18 cellular contexts compared by ENCODE assay signal in genomic region chr4:85829276-85830051, GRCh38.
DNase-seq lines count a peak whose midpoint lies in the region; ATAC-seq and TF ChIP-seq lines count a peak whose summit lies in the region.
"Had no signal": no experiment of that assay in that cellular context is flagged by ENCODE, and none has a peak within 500 bp of the region (broad histone marks: within the 10 kb centered on the region; RNA-seq: fewer than 3 reads in every experiment).

No MANE protein-coding gene starts in this region.

- H3K9me3 ChIP-seq in fibroblast of lung (ENCODE audit: control insufficient read depth, insufficient read depth, low read depth, low read length) (no peaks in the 10 kb centered on the region), psoas muscle (no peaks in the 10 kb centered on the region)
- H3K9me3 ChIP-seq: adrenal gland, heart left ventricle, ovary had no signal

- H3K9me3 Mint-ChIP-seq in activated naive CD8-positive, alpha-beta T cell treated with anti-CD3 and anti-CD28 coated beads, Interleukin-2, amount 50 U/mL, for 24 hours = peaks cover 2% of the 10 kb centered on the region
- H3K9me3 Mint-ChIP-seq in GM23338 = no peaks in the 10 kb centered on the region

- H4K20me1 ChIP-seq in fibroblast of lung (ENCODE audit: control insufficient read depth, extremely low read depth, insufficient read depth, low read length) (no peaks in the 10 kb centered on the region), GM23338 (replicated peaks; ENCODE audit: insufficient read depth) (no peaks in the 10 kb centered on the region)

- H3K79me2 ChIP-seq in fibroblast of lung (ENCODE audit: control insufficient read depth, insufficient read depth, low read length) (peaks cover 8% of the 10 kb centered on the region), GM23338 (replicated peaks; ENCODE audit: insufficient read depth) (no peaks in the 10 kb centered on the region)

- peak; percentile 55 to 75 (median 68) for ATAC-seq in psoas muscle
- no peak for ATAC-seq in GM19023 (IDR thresholded peaks at IDR 0.05; ENCODE audit: unreplicated experiment)
- no peak for ATAC-seq in activated naive CD8-positive, alpha-beta T cell treated with anti-CD3 and anti-CD28 coated beads, Interleukin-2, amount 50 U/mL, for 24 hours
- no peak for ATAC-seq in GM23338
- ATAC-seq: stimulated activated naive CD8-positive, alpha-beta T cell treated with anti-CD3 and anti-CD28 coated beads, Interleukin-15, Interleukin-2, amounts not matched to agents 100 U/mL and 50 U/mL, for 24 hours had no signal

- H3K4me2 ChIP-seq in fibroblast of lung (ENCODE audit: extremely low read depth, insufficient read depth, low read length) (no peak overlapping the region), GM23338 (no peak overlapping the region)

- no peak overlapping the region for H3K4me3 Mint-ChIP-seq in activated naive CD8-positive, alpha-beta T cell treated with anti-CD3 and anti-CD28 coated beads, Interleukin-2, amount 50 U/mL, for 24 hours
- no peak overlapping the region for H3K4me3 Mint-ChIP-seq in GM23338

- peaks cover 4% of the 10 kb centered on the region for H3K4me1 Mint-ChIP-seq in activated naive CD8-positive, alpha-beta T cell treated with anti-CD3 and anti-CD28 coated beads, Interleukin-2, amount 50 U/mL, for 24 hours
- peaks cover 44% of the 10 kb centered on the region for H3K4me1 Mint-ChIP-seq in GM23338

- DNase-seq in ELR (ENCODE audit: low read depth) (peak; percentile 45), RPMI8226 (peak; percentile 34), fibroblast of lung (ENCODE audit: low read depth in 2 of 2) (peak; percentile 22 to 55), psoas muscle (no peak), hepatic stellate cell (ENCODE audit: low spot score) (no peak), GM23338 (ENCODE audit: low spot score) (no peak)
- DNase-seq in activated naive CD8-positive, alpha-beta T cell treated with anti-CD3 and anti-CD28 coated beads, Interleukin-2, amount 50 U/mL, for 24 hours = no peak
- DNase-seq: activated CD4-positive, alpha-beta T cell treated with anti-CD3 and anti-CD28 coated beads, Interleukin-2, amount 50 U/mL, for 4 hours; adrenal gland; heart left ventricle; left cardiac atrium; NCI-H345; ovary; stimulated activated CD4-positive, alpha-beta T cell treated with anti-CD3 and anti-CD28 coated beads, Interleukin-12 subunit alpha, Interleukin-12 subunit beta, amount 100 ng/mL, for 4 hours; stimulated activated naive CD8-positive, alpha-beta T cell treated with anti-CD3 and anti-CD28 coated beads, Interleukin-15, Interleukin-2, amounts not matched to agents 100 U/mL and 50 U/mL, for 24 hours had no signal

- intact Hi-C loops in psoas muscle (cut with DNase I) = loop anchor here in 1 of 2 donors (10.0 kb wide), 1 partner anchor 135 kb away; no protein-coding TSS in a partner anchor

- TF ChIP-seq CTCF in fibroblast of lung (conservative IDR thresholded peaks at IDR 0.05 in 1 of 2, IDR thresholded peaks at IDR 0.05 in 1 of 2; ENCODE audit: low read depth in 1 of 2, low read length in 2 of 2) (no peak), psoas muscle (IDR thresholded peaks at IDR 0.05) (no peak), GM23338 (conservative IDR thresholded peaks at IDR 0.05; ENCODE audit: low read depth in 2 of 2) (no peak)

- H3K27me3 ChIP-seq in fibroblast of lung (ENCODE audit: control insufficient read depth, insufficient read depth, low read length) (no peaks in the 10 kb centered on the region), psoas muscle (ENCODE audit: insufficient read depth in 3 of 3, low read length in 2 of 3) (no peaks in the 10 kb centered on the region), GM23338 (ENCODE audit: insufficient read depth) (no peaks in the 10 kb centered on the region)
- H3K27me3 ChIP-seq: adrenal gland, heart left ventricle, ovary had no signal

- H3K27ac ChIP-seq in fibroblast of lung (ENCODE audit: insufficient read depth, low read length) (no peak overlapping the region), psoas muscle (peak overlapping the region; percentile 76), GM23338 (ENCODE audit: low read depth) (no peak overlapping the region)
- H3K27ac ChIP-seq: adrenal gland, HL-60, ovary, SK-N-MC had no signal

- H2AFZ ChIP-seq in fibroblast of lung (ENCODE audit: low read length) = no peak overlapping the region
- H2AFZ ChIP-seq in GM23338 = no peak overlapping the region

- H3F3A ChIP-seq in GM23338 (replicated peaks; ENCODE audit: low read depth) = no peaks in the 10 kb centered on the region

- no peaks in the 10 kb centered on the region for H3K36me3 Mint-ChIP-seq in activated naive CD8-positive, alpha-beta T cell treated with anti-CD3 and anti-CD28 coated beads, Interleukin-2, amount 50 U/mL, for 24 hours (ENCODE audit: low read depth)
- no peaks in the 10 kb centered on the region for H3K36me3 Mint-ChIP-seq in GM23338 (ENCODE audit: low read depth)

- H3K27me3 Mint-ChIP-seq in activated naive CD8-positive, alpha-beta T cell treated with anti-CD3 and anti-CD28 coated beads, Interleukin-2, amount 50 U/mL, for 24 hours = no peaks in the 10 kb centered on the region
- peaks cover 1% of the 10 kb centered on the region for H3K27me3 Mint-ChIP-seq in GM23338 (ENCODE audit: insufficient read depth, low read depth, poor library complexity)

- H3K36me3 ChIP-seq in fibroblast of lung (ENCODE audit: control insufficient read depth, insufficient read depth, low read length) (no peaks in the 10 kb centered on the region), psoas muscle (ENCODE audit: insufficient read depth in 1 of 2, low read depth in 1 of 2) (no peaks in the 10 kb centered on the region), GM23338 (ENCODE audit: insufficient read depth) (no peaks in the 10 kb centered on the region)
- H3K36me3 ChIP-seq: adrenal gland, heart left ventricle, ovary had no signal

- H3K9me2 ChIP-seq in GM23338 (ENCODE audit: insufficient read depth) = no peaks in the 10 kb centered on the region

- no peak overlapping the region for H3K9ac ChIP-seq in fibroblast of lung (ENCODE audit: insufficient read depth, low read length)

- WGBS in psoas muscle, 3 donors = 27 to 56% (median 28%) methylated on average over 2 of the region's 2 CpGs

- H3K4me1 ChIP-seq in fibroblast of lung (ENCODE audit: control insufficient read depth, extremely low read depth, insufficient read depth, low read length) = peaks cover 5% of the 10 kb centered on the region
- peaks cover 7% of the 10 kb centered on the region for H3K4me1 ChIP-seq in psoas muscle
- H3K4me1 ChIP-seq in GM23338 (ENCODE audit: insufficient read depth) = peaks cover 49% of the 10 kb centered on the region
- H3K4me1 ChIP-seq: adrenal gland had no signal

- H3K27ac Mint-ChIP-seq in activated naive CD8-positive, alpha-beta T cell treated with anti-CD3 and anti-CD28 coated beads, Interleukin-2, amount 50 U/mL, for 24 hours = no peak overlapping the region
- H3K27ac Mint-ChIP-seq in GM23338 = no peak overlapping the region

- H3K4me3 ChIP-seq in fibroblast of lung (replicated peaks in 1 of 4; ENCODE audit: control extremely low read depth in 1 of 4, insufficient read depth in 1 of 4, low read depth in 3 of 4, low read length in 4 of 4) (no peak overlapping the region), psoas muscle (peak overlapping the region; percentile 64), GM23338 (no peak overlapping the region)
- H3K4me3 ChIP-seq: adrenal gland, ovary, SK-N-MC had no signal

TF ChIP-seq in GM23338, 12 proteins besides CTCF, POLR2A, EP300 and RAD21:
- no peak for TF ChIP-seq NANOG (IDR thresholded peaks at IDR 0.05; ENCODE audit: borderline replicate concordance)
- TF ChIP-seq ZNF331 (CRISPR knock-in tag; IDR thresholded peaks at IDR 0.05; ENCODE audit: low read depth) = no peak
- TF ChIP-seq ZNF114 (CRISPR knock-in tag; IDR thresholded peaks at IDR 0.05) = no peak
- no peak for TF ChIP-seq JUNB (IDR thresholded peaks at IDR 0.05; ENCODE audit: unreplicated experiment)
- no peak for TF ChIP-seq EZH2phosphoT487 (IDR thresholded peaks at IDR 0.05; ENCODE audit: unreplicated experiment)
- TF ChIP-seq CREB1 (CRISPR knock-in tag; IDR thresholded peaks at IDR 0.05; ENCODE audit: low read depth) = no peak
- no peak for TF ChIP-seq ETS1 (IDR thresholded peaks at IDR 0.05)
- no peak for TF ChIP-seq REST (IDR thresholded peaks at IDR 0.05; ENCODE audit: unreplicated experiment)
- no peak for TF ChIP-seq STAT1 (IDR thresholded peaks at IDR 0.05; ENCODE audit: unreplicated experiment)
- no peak for TF ChIP-seq EZH2 (IDR thresholded peaks at IDR 0.05; ENCODE audit: low read depth, unreplicated experiment)

Comparison
In these comparisons a context has a peak if more than half of its experiments do, and no peak if none do; other contexts are left out.
1. DNase-seq: peak in ELR (single experiment), RPMI8226 (single experiment) and fibroblast of lung (2 of 2); none in psoas muscle (0 of 2), hepatic stellate cell (single experiment), activated naive CD8-positive, alpha-beta T cell treated with anti-CD3 and anti-CD28 coated beads, Interleukin-2, amount 50 U/mL, for 24 hours (single experiment) and GM23338 (single experiment).
2. ATAC-seq: peak in psoas muscle (4 of 4); none in GM19023 (single experiment), activated naive CD8-positive, alpha-beta T cell treated with anti-CD3 and anti-CD28 coated beads, Interleukin-2, amount 50 U/mL, for 24 hours (single experiment) and GM23338 (single experiment).